In the genomic region with DNA sequence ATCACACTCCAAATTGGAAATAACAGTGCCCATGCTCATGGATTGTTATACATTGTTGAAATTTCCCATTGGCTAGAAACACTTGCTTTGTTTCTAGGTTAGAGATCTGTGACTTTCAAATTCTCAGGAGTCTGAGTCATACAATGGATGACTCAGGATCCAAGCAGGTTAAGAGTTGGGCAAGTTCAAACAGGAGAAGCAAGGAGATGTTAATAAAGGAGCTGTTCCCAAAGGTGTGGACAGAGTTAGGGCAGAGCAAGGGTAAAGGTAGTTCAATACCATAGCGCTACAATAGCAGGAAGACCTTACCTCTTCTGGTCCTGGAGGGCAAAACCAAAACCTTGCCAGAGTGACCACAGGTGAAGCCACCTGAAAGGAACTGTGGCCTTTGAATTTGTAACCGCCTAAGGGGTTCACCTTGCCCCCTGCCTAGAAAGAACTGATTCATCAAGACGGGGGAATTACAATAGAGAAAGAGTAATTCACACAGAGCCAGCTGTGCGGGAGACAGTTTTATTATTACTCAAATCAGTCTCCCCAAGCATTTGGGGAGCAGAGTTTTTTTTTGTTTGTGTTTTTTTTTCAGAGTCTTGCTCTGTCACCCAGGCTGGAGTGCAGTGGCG, we compare ENCODE assay signal across 8 cellular contexts. TPM values are rescaled to one million over a fixed set of nuclear protein-coding genes. Genes with fewer than 3 reads are reported as not detected.
DNase-seq lines count a peak whose midpoint lies in the region; ATAC-seq and TF ChIP-seq lines count a peak whose summit lies in the region.

No MANE protein-coding gene starts in this region.

- H2BK15ac ChIP-seq in H9 (ENCODE audit: low read depth, low read length): no peak overlapping the region

- no peak overlapping the region for H3K56ac ChIP-seq in H9 (ENCODE audit: insufficient read length, low read depth, low read length)

- peaks cover 8 to 10% of the 10 kb centered on the region in 2 experiments; a peak in 4 of 5 replicates for H3K9me3 Mint-ChIP-seq in H9

- H3T11ph ChIP-seq in H9 (ENCODE audit: low read length): no peak overlapping the region

- peak overlapping the region; percentile 9 for H3K4me2 ChIP-seq in H9 (ENCODE audit: insufficient read depth, insufficient read length, low read length)

- no peak for TF ChIP-seq CTCF in H9 (conservative IDR thresholded peaks at IDR 0.05)

- in situ Hi-C loops in G401 (cut with HindIII; ENCODE audit: low sequenced_read_pairs): no loop called here

- H3K27ac Mint-ChIP-seq in H9: peak overlapping the region; percentile 76 to 96 (median 91)

- H3K23me2 ChIP-seq in H9 (ENCODE audit: insufficient read length, low read depth, low read length, poor library complexity, severe bottlenecking): peaks cover 3% of the 10 kb centered on the region

- H3K9ac ChIP-seq in H9 (ENCODE audit: extremely low read depth, insufficient read length, low read length): no peak overlapping the region

- no peaks in the 10 kb centered on the region; the same call in 1 of the 2 replicates for H3K27me3 ChIP-seq in H9 (ENCODE audit: insufficient read depth, low read length)

- H3K79me1 ChIP-seq in H9 (ENCODE audit: insufficient read depth, low read depth, low read length, poor library complexity, severe bottlenecking): no peaks in the 10 kb centered on the region

- H3K27ac ChIP-seq in H9 (ENCODE audit: insufficient read length, low read depth, low read length) (peak overlapping the region; percentile 87), epithelial cell of prostate (peak overlapping the region; percentile 99)

- no CpG with 5 or more reads among the region's 5 CpGs for WGBS in H9 (ENCODE audit: extremely low coverage, insufficient read length, low lambda C conversion rate)

- H4K8ac ChIP-seq in H9 (replicated peaks; ENCODE audit: insufficient read length, low read depth, low read length): no peak overlapping the region

- no peak overlapping the region for H2BK12ac ChIP-seq in H9 (ENCODE audit: insufficient read length, low read depth, low read length)

- no peak overlapping the region for H2BK5ac ChIP-seq in H9 (ENCODE audit: insufficient read length, low read length)

- H3K36me3 Mint-ChIP-seq in H9 (ENCODE audit: insufficient read depth in 1 of 3, low read depth in 3 of 3): peaks cover 2 to 16% (median 8%) of the 10 kb centered on the region in 3 experiments; a peak in 6 of 7 replicates

- H3K27me3 Mint-ChIP-seq in H9 (ENCODE audit: low read depth): peaks cover 17% of the 10 kb centered on the region

- H3K9me3 ChIP-seq in H9 (ENCODE audit: control insufficient read depth, low read depth, low read length): no peaks in the 10 kb centered on the region

- no peak overlapping the region for H2AK5ac ChIP-seq in H9 (ENCODE audit: insufficient read length, low read length)

- no peak overlapping the region for H2BK20ac ChIP-seq in H9 (ENCODE audit: low read depth, low read length, poor library complexity, severe bottlenecking)

- no peak overlapping the region for H2BK120ac ChIP-seq in H9 (ENCODE audit: low read depth, low read length, poor library complexity, severe bottlenecking)

- ATAC-seq in HG03432 (IDR thresholded peaks at IDR 0.05; ENCODE audit: unreplicated experiment) (no peak), HG02885 (IDR thresholded peaks at IDR 0.05; ENCODE audit: poor library complexity, unreplicated experiment) (no peak)

- no peak overlapping the region for H3K4me3 Mint-ChIP-seq in H9

- H3K18ac ChIP-seq in H9 (ENCODE audit: insufficient read length, low read depth, low read length): no peak overlapping the region

- no peak overlapping the region for H3K4ac ChIP-seq in H9 (ENCODE audit: low read depth, low read length)

- H4K20me1 ChIP-seq in H9 (ENCODE audit: control insufficient read depth, insufficient read depth, insufficient read length): no peaks in the 10 kb centered on the region

- no peak overlapping the region for H2AFZ ChIP-seq in H9 (ENCODE audit: low read length)

- peaks cover 43 to 47% of the 10 kb centered on the region in 2 experiments for H3K4me1 Mint-ChIP-seq in H9

- no peak overlapping the region for H4K5ac ChIP-seq in H9 (ENCODE audit: insufficient read length, low read depth, low read length)

- H4K91ac ChIP-seq in H9 (ENCODE audit: insufficient read length, low read depth, low read length): no peak overlapping the region

- peak; percentile 95 for DNase-seq in A172 (ENCODE audit: low spot score)
- peak; percentile 91 for DNase-seq in H9
- peak; percentile 48 for DNase-seq in activated CD4-positive, alpha-beta T cell treated with anti-CD3 and anti-CD28 coated beads for 48 hours
- peak; percentile 94 for DNase-seq in epithelial cell of prostate (ENCODE audit: low read depth, low spot score)
- peak; percentile 98 for DNase-seq in renal cortical epithelial cell (ENCODE audit: low read depth)
- no peak for DNase-seq in G401 (ENCODE audit: low spot score)

- H3K79me2 ChIP-seq in H9 (ENCODE audit: insufficient read depth, low read length): no peaks in the 10 kb centered on the region

- no peaks in the 10 kb centered on the region for H3K4me1 ChIP-seq in H9 (ENCODE audit: insufficient read depth, low read length)

- no peak overlapping the region for H3K14ac ChIP-seq in H9 (ENCODE audit: insufficient read depth, low read length)

- H3K23ac ChIP-seq in H9 (ENCODE audit: insufficient read length, low read depth, low read length): no peak overlapping the region

RNA-seq across cellular contexts. Expression of a gene that starts 4.2 kb away (rescaled TPM):
- 21.5 and 26.4 TPM in 2 replicates for total RNA-seq in A172 (2014; rRNA removed; shearing (Covaris generic))
- total RNA-seq in H9 (2021) (9.6 and 10.8 TPM in 2 replicates), renal cortical epithelial cell (11.1 and 12.1 TPM in 2 replicates)
- 7.8 and 8.0 TPM in 2 replicates for total RNA-seq in G401 (2014; rRNA removed; shearing (Covaris generic))
